In genomic region chr2:157256621-157257020, GRCh38 we compare ENCODE assay signal across 10 cellular contexts. TPM values are rescaled to one million over a fixed set of nuclear protein-coding genes. Genes with fewer than 3 reads are reported as not detected.
DNase-seq lines count a peak whose midpoint lies in the region; ATAC-seq, FAIRE-seq and TF ChIP-seq lines count a peak whose summit lies in the region.
"Had no signal": no experiment of that assay in that cellular context is flagged by ENCODE, and none has a peak within 500 bp of the region (broad histone marks: within the 10 kb centered on the region; RNA-seq: fewer than 3 reads in every experiment).

No MANE protein-coding gene starts in this region.

- POLR2A ChIA-PET in CD4-positive, alpha-beta T cell (lab: Charles Lee): no interaction called here

- H3K27ac Mint-ChIP-seq in activated naive CD8-positive, alpha-beta T cell treated with anti-CD3 and anti-CD28 coated beads, Interleukin-2, amount 50 U/mL, for 24 hours: no peak overlapping the region
- no peak overlapping the region for H3K27ac Mint-ChIP-seq in CD4-positive, alpha-beta T cell

- DNase-seq in GM12892 (ENCODE audit: insufficient read length): no peak
- DNase-seq in activated naive CD8-positive, alpha-beta T cell treated with anti-CD3 and anti-CD28 coated beads, Interleukin-2, amount 50 U/mL, for 24 hours: peak; percentile 10
- no peak for DNase-seq in NCI-H1092 treated with DMSO at 0.1 percent for 48 hours (lab: John Stamatoyannopoulos, UW)
- no peak for DNase-seq in CD4-positive, alpha-beta T cell
- DNase-seq in D721Med (ENCODE audit: insufficient read length, low spot score): no peak
- DNase-seq in NCI-H2227 treated with DMSO at 0.1 percent for 48 hours (lab: John Stamatoyannopoulos, UW): no peak
- DNase-seq: T-helper 9 cell had no signal

- peak; percentile 93 for ATAC-seq in GM19438 (IDR thresholded peaks at IDR 0.05; ENCODE audit: low read depth, unreplicated experiment)
- ATAC-seq in HG03045 (IDR thresholded peaks at IDR 0.05; ENCODE audit: unreplicated experiment): peak; percentile 94
- peak; percentile 71 for ATAC-seq in activated naive CD8-positive, alpha-beta T cell treated with anti-CD3 and anti-CD28 coated beads, Interleukin-2, amount 50 U/mL, for 24 hours
- ATAC-seq in CD4-positive, alpha-beta T cell (ENCODE audit: poor library complexity): no peak

- H3K9me3 ChIP-seq in CD4-positive, alpha-beta T cell (ENCODE audit: control insufficient read depth, low read length): no peaks in the 10 kb centered on the region

- no peak for TF ChIP-seq CTCF in CD4-positive, alpha-beta T cell (IDR thresholded peaks at IDR 0.05)
- no peak for TF ChIP-seq CTCF in D721Med (IDR thresholded peaks at IDR 0.05; ENCODE audit: insufficient read depth, missing control alignments)

- CTCF ChIA-PET in CD4-positive, alpha-beta T cell (lab: Charles Lee): no interaction called here

- H3K27me3 Mint-ChIP-seq in activated naive CD8-positive, alpha-beta T cell treated with anti-CD3 and anti-CD28 coated beads, Interleukin-2, amount 50 U/mL, for 24 hours: peaks cover 18% of the 10 kb centered on the region
- no peaks in the 10 kb centered on the region for H3K27me3 Mint-ChIP-seq in CD4-positive, alpha-beta T cell

- no peak overlapping the region for H3K27ac ChIP-seq in CD4-positive, alpha-beta T cell (ENCODE audit: low read depth, low read length)

- no peak for TF ChIP-seq POLR2A in GM12892 (IDR thresholded peaks at IDR 0.05; ENCODE audit: low read depth, low read length)

- no peaks in the 10 kb centered on the region for H3K36me3 Mint-ChIP-seq in activated naive CD8-positive, alpha-beta T cell treated with anti-CD3 and anti-CD28 coated beads, Interleukin-2, amount 50 U/mL, for 24 hours (ENCODE audit: low read depth)
- no peaks in the 10 kb centered on the region for H3K36me3 Mint-ChIP-seq in CD4-positive, alpha-beta T cell (ENCODE audit: low read depth)

- H3K4me3 Mint-ChIP-seq in activated naive CD8-positive, alpha-beta T cell treated with anti-CD3 and anti-CD28 coated beads, Interleukin-2, amount 50 U/mL, for 24 hours: no peak overlapping the region
- H3K4me3 Mint-ChIP-seq in CD4-positive, alpha-beta T cell: no peak overlapping the region

- intact Hi-C loops in CD4-positive, alpha-beta T cell (cut with DNase I, micrococcal nuclease): no loop called here

- no peaks in the 10 kb centered on the region for H3K27me3 ChIP-seq in CD4-positive, alpha-beta T cell (ENCODE audit: control insufficient read depth, insufficient read depth, low read length)

- H3K9me3 Mint-ChIP-seq in activated naive CD8-positive, alpha-beta T cell treated with anti-CD3 and anti-CD28 coated beads, Interleukin-2, amount 50 U/mL, for 24 hours: no peaks in the 10 kb centered on the region
- H3K9me3 Mint-ChIP-seq in CD4-positive, alpha-beta T cell: no peaks in the 10 kb centered on the region

- peaks cover 44% of the 10 kb centered on the region for H3K4me1 Mint-ChIP-seq in activated naive CD8-positive, alpha-beta T cell treated with anti-CD3 and anti-CD28 coated beads, Interleukin-2, amount 50 U/mL, for 24 hours
- peaks cover 8% of the 10 kb centered on the region for H3K4me1 Mint-ChIP-seq in CD4-positive, alpha-beta T cell (ENCODE audit: low read depth)

- peak; percentile 73 for FAIRE-seq in GM12892 (lab: Jason Lieb, UNC)
- FAIRE-seq in D721Med (lab: Jason Lieb, UNC): no peak

RNA-seq across cellular contexts. Expression of gene GALNT5, which starts 0.9 kb away (rescaled TPM):
- polyA plus RNA-seq in GM12892 (2012; ENCODE audit: missing spikeins): not detected
- not detected for total RNA-seq in CD4-positive, alpha-beta T cell
- total RNA-seq: dermis microvascular lymphatic vessel endothelial cell had no signal
